ENCODE assay signal across 19 cellular contexts in genomic region chr1:67764674-67765073, GRCh38.
"Had no signal": no experiment of that assay in that cellular context is flagged by ENCODE, and none has a peak within 500 bp of the region (broad histone marks: within the 10 kb centered on the region; RNA-seq: fewer than 3 reads in every experiment).

No MANE protein-coding gene starts in this region.

- ATAC-seq: left lung; natural killer cell treated with Interleukin-12 subunit alpha and Interleukin-12 subunit beta and Interleukin-15 and Interleukin-18, amount 100 ng/mL, for 72 hours; psoas muscle; right cardiac atrium; T-helper 17 cell had no signal

- H3K27ac ChIP-seq: colonic mucosa, dorsolateral prefrontal cortex, epithelial cell of prostate, left lung, psoas muscle, tibial artery had no signal

- H3K4me3 ChIP-seq: colonic mucosa, dorsolateral prefrontal cortex, left lung, lung, psoas muscle, tibial artery had no signal

- H3K36me3 ChIP-seq: colonic mucosa, left lung, tibial artery had no signal

- H3K9me3 ChIP-seq: colonic mucosa, left lung, psoas muscle, tibial artery had no signal

- H3K27me3 ChIP-seq: colonic mucosa, tibial artery had no signal

- DNase-seq: activated CD4-positive, alpha-beta memory T cell treated with anti-CD3 and anti-CD28 coated beads for 36 hours; activated CD4-positive, alpha-beta T cell treated with anti-CD3 and anti-CD28 coated beads for 48 hours; activated naive CD4-positive, alpha-beta T cell treated with Interleukin-2 at 50 U/mL for 16 hours; activated naive CD8-positive, alpha-beta T cell treated with anti-CD3 and anti-CD28 coated beads for 36 hours; activated T-cell treated with anti-CD3 and anti-CD28 coated beads, Interleukin-2, amount 50 U/mL, for 48 hours; amniotic stem cell; colonic mucosa; dorsolateral prefrontal cortex; immature natural killer cell; left lung; psoas muscle; right cardiac atrium; stimulated activated CD4-positive, alpha-beta T cell treated with anti-CD3 and anti-CD28 coated beads, Interleukin-1b, Interleukin-23, amount 100 ng/mL, for 48 hours; substantia nigra; T-helper 17 cell; tibial artery had no signal
